Comparison of ENCODE assay signal across 9 cellular contexts in genomic region chr17:18040287-18040858, GRCh38. TPM values are rescaled to one million over a fixed set of nuclear protein-coding genes. Genes with fewer than 3 reads are reported as not detected.
DNase-seq lines count a peak whose midpoint lies in the region; ATAC-seq and TF ChIP-seq lines count a peak whose summit lies in the region.
"Had no signal": no experiment of that assay in that cellular context is flagged by ENCODE, and none has a peak within 500 bp of the region (broad histone marks: within the 10 kb centered on the region; RNA-seq: fewer than 3 reads in every experiment).

No MANE protein-coding gene starts in this region.

- no peaks in the 10 kb centered on the region for H3K9me3 Mint-ChIP-seq in HFFc6
- no peaks in the 10 kb centered on the region for H3K9me3 Mint-ChIP-seq in activated CD8-positive, alpha-beta T cell treated with anti-CD3 and anti-CD28 coated beads for 36 hours
- no peaks in the 10 kb centered on the region for H3K9me3 Mint-ChIP-seq in stimulated activated memory B cell treated with anti-CD40 and anti-IgM and Interleukin-4, amounts not matched to agents 10 μg/mL and 1 μg/mL and 100 μg/mL, for 72 hours

- H3K27ac Mint-ChIP-seq in HFFc6 = peak overlapping the region; percentile 85
- peak overlapping the region; percentile 67 for H3K27ac Mint-ChIP-seq in activated CD8-positive, alpha-beta T cell treated with anti-CD3 and anti-CD28 coated beads for 36 hours
- H3K27ac Mint-ChIP-seq in stimulated activated memory B cell treated with anti-CD40 and anti-IgM and Interleukin-4, amounts not matched to agents 10 μg/mL and 1 μg/mL and 100 μg/mL, for 72 hours = peak overlapping the region; percentile 68

- no peak for ATAC-seq in activated CD8-positive, alpha-beta T cell treated with anti-CD3 and anti-CD28 coated beads for 36 hours
- ATAC-seq in stimulated activated memory B cell treated with anti-CD40 and anti-IgM and Interleukin-4, amounts not matched to agents 10 μg/mL and 1 μg/mL and 100 μg/mL, for 72 hours = no peak
- ATAC-seq in GM18861 (IDR thresholded peaks at IDR 0.05; ENCODE audit: unreplicated experiment) = no peak

- POLR2A ChIA-PET in activated CD8-positive, alpha-beta T cell treated with anti-CD3 and anti-CD28 coated beads for 36 hours (lab: Charles Lee) = no interaction called here

- CTCF ChIA-PET in activated CD8-positive, alpha-beta T cell treated with anti-CD3 and anti-CD28 coated beads for 36 hours (lab: Charles Lee) = interaction anchor here (1.3 kb wide), 1 partner anchor 56 kb away, joined by 3 read pairs; no protein-coding TSS in a partner anchor

- no peaks in the 10 kb centered on the region; the same call in 1 of the 2 replicates for H3K27me3 Mint-ChIP-seq in HFFc6 (ENCODE audit: insufficient read depth)
- no peaks in the 10 kb centered on the region for H3K27me3 Mint-ChIP-seq in activated CD8-positive, alpha-beta T cell treated with anti-CD3 and anti-CD28 coated beads for 36 hours
- no peaks in the 10 kb centered on the region for H3K27me3 Mint-ChIP-seq in stimulated activated memory B cell treated with anti-CD40 and anti-IgM and Interleukin-4, amounts not matched to agents 10 μg/mL and 1 μg/mL and 100 μg/mL, for 72 hours

- DNase-seq in HFFc6 (no peak), HuH-7.5 (ENCODE audit: low spot score) (no peak), NCI-H345 treated with DMSO at 0.1 percent for 48 hours (lab: John Stamatoyannopoulos, UW; ENCODE audit: unreplicated experiment) (no peak), NCI-H128 (lab: John Stamatoyannopoulos, UW; ENCODE audit: unreplicated experiment) (no peak)
- DNase-seq in activated CD8-positive, alpha-beta T cell treated with anti-CD3 and anti-CD28 coated beads for 36 hours = no peak
- DNase-seq: NCI-H1105 treated with DMSO at 0.1 percent for 48 hours had no signal

- TF ChIP-seq CTCF in HFFc6 (IDR thresholded peaks at IDR 0.05) = no peak
- no peak for TF ChIP-seq CTCF in activated CD8-positive, alpha-beta T cell treated with anti-CD3 and anti-CD28 coated beads for 36 hours (IDR thresholded peaks at IDR 0.05)

- H3K36me3 Mint-ChIP-seq in HFFc6 (ENCODE audit: low read depth) = no peaks in the 10 kb centered on the region; the same call in 1 of the 2 replicates
- H3K36me3 Mint-ChIP-seq in activated CD8-positive, alpha-beta T cell treated with anti-CD3 and anti-CD28 coated beads for 36 hours (ENCODE audit: low read depth) = peaks cover 3% of the 10 kb centered on the region
- no peaks in the 10 kb centered on the region for H3K36me3 Mint-ChIP-seq in stimulated activated memory B cell treated with anti-CD40 and anti-IgM and Interleukin-4, amounts not matched to agents 10 μg/mL and 1 μg/mL and 100 μg/mL, for 72 hours

- H3K4me3 ChIP-seq in iPS-11a (ENCODE audit: low read depth, low read length) = peak overlapping the region; percentile 63

- peaks cover 44% of the 10 kb centered on the region for H3K4me1 Mint-ChIP-seq in HFFc6 (ENCODE audit: low read depth)
- peaks cover 48% of the 10 kb centered on the region for H3K4me1 Mint-ChIP-seq in activated CD8-positive, alpha-beta T cell treated with anti-CD3 and anti-CD28 coated beads for 36 hours (ENCODE audit: low read depth)
- H3K4me1 Mint-ChIP-seq in stimulated activated memory B cell treated with anti-CD40 and anti-IgM and Interleukin-4, amounts not matched to agents 10 μg/mL and 1 μg/mL and 100 μg/mL, for 72 hours = peaks cover 55% of the 10 kb centered on the region

- H3K4me3 Mint-ChIP-seq in HFFc6 = peak overlapping the region; percentile 90
- peak overlapping the region; percentile 95 for H3K4me3 Mint-ChIP-seq in activated CD8-positive, alpha-beta T cell treated with anti-CD3 and anti-CD28 coated beads for 36 hours
- peak overlapping the region; percentile 91 for H3K4me3 Mint-ChIP-seq in stimulated activated memory B cell treated with anti-CD40 and anti-IgM and Interleukin-4, amounts not matched to agents 10 μg/mL and 1 μg/mL and 100 μg/mL, for 72 hours

- intact Hi-C loops in activated CD8-positive, alpha-beta T cell treated with anti-CD3 and anti-CD28 coated beads for 36 hours (cut with micrococcal nuclease) = no loop called here

RNA-seq across cellular contexts. Expression of gene GID4, which starts 1.2 kb away (rescaled TPM):
- 10 to 100 TPM in 2 of 6 experiments, 1 to 10 TPM in 4; 8.6 to 11.9 (median 9.5) TPM for total RNA-seq in HFFc6 (2021; fragmentation: NEBNext Ultra II Directional; extraction: Animal tissue kit (Norgen Biotek cat#: 25700))
- total RNA-seq in activated CD8-positive, alpha-beta T cell treated with anti-CD3 and anti-CD28 coated beads for 36 hours = 1 to 10 TPM; 8.7 to 9.1 TPM

RNA-seq across cellular contexts. Expression of gene ATPAF2, which starts 1.4 kb away (rescaled TPM):
- total RNA-seq in HFFc6 (2021; fragmentation: NEBNext Ultra II Directional; extraction: Animal tissue kit (Norgen Biotek cat#: 25700)) = 10 to 100 TPM; 21.5 to 28.4 (median 23.1) TPM
- total RNA-seq in activated CD8-positive, alpha-beta T cell treated with anti-CD3 and anti-CD28 coated beads for 36 hours = 10 to 100 TPM; 28.5 to 29.7 TPM

RNA-seq across cellular contexts. Expression of gene DRG2, which starts 47.4 kb away (rescaled TPM):
- total RNA-seq in HFFc6 (2021; fragmentation: NEBNext Ultra II Directional; extraction: Animal tissue kit (Norgen Biotek cat#: 25700)) = 10 to 100 TPM; 30.6 to 38.1 (median 33.7) TPM
- total RNA-seq in activated CD8-positive, alpha-beta T cell treated with anti-CD3 and anti-CD28 coated beads for 36 hours = 10 to 100 TPM; 45.0 to 45.1 TPM
